In the genomic region with DNA sequence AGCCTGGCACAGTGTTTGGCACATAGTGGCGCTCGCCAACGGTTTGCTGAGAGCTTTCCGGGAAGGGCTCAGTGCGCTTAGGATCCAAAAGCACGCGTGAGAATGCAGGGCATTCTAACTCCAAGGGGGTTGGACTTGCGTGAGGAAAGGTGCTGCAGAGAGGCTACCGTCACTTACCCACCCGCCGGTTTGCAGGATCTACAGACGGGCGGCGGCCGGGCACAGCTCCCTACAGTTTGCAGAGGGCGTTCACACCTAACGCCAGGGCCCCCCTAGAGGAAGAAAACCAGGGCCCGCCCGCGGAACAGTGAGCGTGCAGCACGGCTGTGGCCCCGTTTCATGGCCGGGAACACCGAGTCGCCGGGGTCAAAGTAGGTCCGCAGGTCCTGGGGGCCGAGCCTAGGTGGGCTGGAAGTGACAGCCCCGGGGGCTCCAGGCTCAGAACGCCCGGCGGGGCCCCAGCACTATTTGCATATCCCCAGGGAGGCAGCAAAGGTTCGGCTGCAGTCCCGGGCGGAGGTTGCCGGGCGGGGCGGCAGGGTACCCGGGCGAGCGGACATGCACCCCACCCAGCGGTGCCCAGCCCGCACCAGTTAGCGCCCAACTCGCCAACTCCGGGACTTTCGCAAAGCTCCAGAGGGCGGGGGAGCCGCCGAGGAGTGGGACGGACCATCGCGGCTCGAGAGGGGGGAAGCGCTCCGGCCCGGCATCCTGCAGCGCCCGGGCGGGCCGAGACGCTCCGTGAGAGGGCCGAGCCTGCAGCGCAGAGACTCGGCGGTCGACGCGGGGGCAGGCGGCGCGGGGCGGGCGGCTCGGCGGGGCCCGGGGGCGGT, we compare ENCODE assay signal across 8 cellular contexts. TPM values are rescaled to one million over a fixed set of nuclear protein-coding genes. Genes with fewer than 3 reads are reported as not detected.
DNase-seq lines count a peak whose midpoint lies in the region; ATAC-seq and TF ChIP-seq lines count a peak whose summit lies in the region.

No MANE protein-coding gene starts in this region.

- H3K14ac ChIP-seq in trophoblast cell (ENCODE audit: low read length) = peak overlapping the region; percentile 70

- H3K27me3 Mint-ChIP-seq in activated naive CD8-positive, alpha-beta T cell treated with anti-CD3 and anti-CD28 coated beads for 36 hours = peaks cover 6% of the 10 kb centered on the region
- peaks cover 64% of the 10 kb centered on the region for H3K27me3 Mint-ChIP-seq in type B pancreatic cell

- peaks cover 24% of the 10 kb centered on the region for H3K4me1 Mint-ChIP-seq in activated naive CD8-positive, alpha-beta T cell treated with anti-CD3 and anti-CD28 coated beads for 36 hours
- H3K4me1 Mint-ChIP-seq in type B pancreatic cell (ENCODE audit: unreplicated experiment) = peaks cover 32% of the 10 kb centered on the region

- no peak overlapping the region for H2AK5ac ChIP-seq in trophoblast cell (ENCODE audit: low read length)

- H3K79me1 ChIP-seq in trophoblast cell (ENCODE audit: low read length) = peaks cover 17% of the 10 kb centered on the region

- peaks cover 8% of the 10 kb centered on the region for H3K79me2 ChIP-seq in trophoblast cell (ENCODE audit: control insufficient read depth, insufficient read depth, low read length, poor library complexity)

- peak overlapping the region; percentile 23 for H3K9ac ChIP-seq in trophoblast cell (ENCODE audit: low read length)

- H3K4ac ChIP-seq in trophoblast cell (ENCODE audit: low read depth, low read length) = peak overlapping the region; percentile 24

- TF ChIP-seq CTCF in GM06990 (IDR thresholded peaks at IDR 0.05; ENCODE audit: insufficient read depth, low read length, poor library complexity, severe bottlenecking) = peak; percentile 75
- TF ChIP-seq CTCF in type B pancreatic cell (conservative IDR thresholded peaks at IDR 0.05) = peak; percentile 60

- peak overlapping the region; percentile 65 for H2AFZ ChIP-seq in trophoblast cell (ENCODE audit: insufficient read depth, low read length, poor library complexity)

- H2BK12ac ChIP-seq in trophoblast cell (ENCODE audit: low read length) = peak overlapping the region; percentile 23

- peaks cover under 1% of the 10 kb centered on the region for H3K36me3 Mint-ChIP-seq in activated naive CD8-positive, alpha-beta T cell treated with anti-CD3 and anti-CD28 coated beads for 36 hours
- H3K36me3 Mint-ChIP-seq in type B pancreatic cell = no peaks in the 10 kb centered on the region

- H3K23ac ChIP-seq in trophoblast cell (ENCODE audit: low read length) = no peak overlapping the region

- no peaks in the 10 kb centered on the region for H3K9me3 ChIP-seq in trophoblast cell (ENCODE audit: insufficient read depth, low read depth, low read length)

- H3K4me2 ChIP-seq in trophoblast cell (ENCODE audit: low read length) = peak overlapping the region; percentile 68

- H3K27me3 ChIP-seq in GM06990 (replicated peaks; ENCODE audit: control insufficient read depth, insufficient read depth, low read length) (no peaks in the 10 kb centered on the region), trophoblast cell (ENCODE audit: insufficient read depth, low read length) (peaks cover 9% of the 10 kb centered on the region)

- ATAC-seq in GM21737 (IDR thresholded peaks at IDR 0.05; ENCODE audit: unreplicated experiment) = peak; percentile 74

- H3K4me3 ChIP-seq in GM06990 (replicated peaks; ENCODE audit: low read depth, low read length) (peak overlapping the region; percentile 69), trophoblast cell (ENCODE audit: low read depth, low read length) (peak overlapping the region; percentile 93)

- H4K12ac ChIP-seq in trophoblast cell (ENCODE audit: low read depth, low read length) = peak overlapping the region; percentile 67

- peak overlapping the region; percentile 72 for H2BK120ac ChIP-seq in trophoblast cell (ENCODE audit: insufficient read depth, low read length, poor library complexity)

- H3K4me1 ChIP-seq in trophoblast cell (ENCODE audit: control insufficient read depth in 1 of 2, insufficient read depth in 2 of 2, low read length in 2 of 2) = peaks cover 14 to 20% of the 10 kb centered on the region in 2 experiments

- H3K27ac ChIP-seq in trophoblast cell (ENCODE audit: low read depth, low read length) = peak overlapping the region; percentile 45

- peak overlapping the region; percentile 86 for H2BK5ac ChIP-seq in trophoblast cell (ENCODE audit: low read depth, low read length, poor library complexity)

- peak overlapping the region; percentile 63 for H3K18ac ChIP-seq in trophoblast cell (ENCODE audit: low read length)

- DNase-seq in GM06990 (ENCODE audit: extremely low read depth, insufficient read length) = peak; percentile 88
- DNase-seq in KG1 (lab: John Stamatoyannopoulos, UW) = peak; percentile 11
- DNase-seq in SKM-1 treated with dmso at 0.1 percent for 144 hours (lab: John Stamatoyannopoulos, UW; ENCODE audit: unreplicated experiment) = peak; percentile 65
- DNase-seq in activated naive CD8-positive, alpha-beta T cell treated with anti-CD3 and anti-CD28 coated beads for 36 hours = peak; percentile 79
- DNase-seq in cardiac septum (ENCODE audit: low spot score) = peak; percentile 92
- peak; percentile 38 to 75 for DNase-seq in trophoblast cell
- peak; percentile 85 for DNase-seq in type B pancreatic cell (ENCODE audit: extremely low spot score, unreplicated experiment)

- H3K9me3 Mint-ChIP-seq in activated naive CD8-positive, alpha-beta T cell treated with anti-CD3 and anti-CD28 coated beads for 36 hours = no peaks in the 10 kb centered on the region
- no peaks in the 10 kb centered on the region for H3K9me3 Mint-ChIP-seq in type B pancreatic cell

- H3K36me3 ChIP-seq in GM06990 (ENCODE audit: control insufficient read depth, insufficient read depth, low read length) (peaks cover 2% of the 10 kb centered on the region; the same call in 1 of the 2 replicates), trophoblast cell (ENCODE audit: control insufficient read depth in 1 of 2, insufficient read depth in 2 of 2, low read length in 2 of 2) (peaks cover 0 to under 1% of the 10 kb centered on the region in 2 experiments)

- H4K8ac ChIP-seq in trophoblast cell (ENCODE audit: low read depth, low read length) = peak overlapping the region; percentile 84

- H4K91ac ChIP-seq in trophoblast cell (ENCODE audit: low read depth, low read length) = peak overlapping the region; percentile 98

- intact Hi-C loops in cardiac septum (cut with DNase I) = loop anchor here (5.0 kb wide), 2 partner anchors 177 to 212 kb away; no protein-coding TSS in a partner anchor

- H3K27ac Mint-ChIP-seq in activated naive CD8-positive, alpha-beta T cell treated with anti-CD3 and anti-CD28 coated beads for 36 hours = peak overlapping the region; percentile 56
- H3K27ac Mint-ChIP-seq in type B pancreatic cell = peak overlapping the region; percentile 66

- no CpG with 5 or more reads among the region's 80 CpGs for WGBS in trophoblast cell (ENCODE audit: extremely low coverage, insufficient coverage, insufficient read length)

- H3K4me3 Mint-ChIP-seq in activated naive CD8-positive, alpha-beta T cell treated with anti-CD3 and anti-CD28 coated beads for 36 hours = peak overlapping the region; percentile 78
- H3K4me3 Mint-ChIP-seq in type B pancreatic cell = peak overlapping the region; percentile 90

RNA-seq across cellular contexts. Expression of gene GALNT10, which starts 0.5 kb away (rescaled TPM):
- 10 to 100 TPM; 16.8 to 19.8 TPM for total RNA-seq in activated naive CD8-positive, alpha-beta T cell treated with anti-CD3 and anti-CD28 coated beads for 36 hours
- total RNA-seq in cardiac septum (15.5 TPM), type B pancreatic cell (ENCODE audit: low replicate concordance) (18.2 and 23.0 TPM in 2 replicates)
- 135 and 140 TPM in 2 replicates for polyA plus RNA-seq in trophoblast cell (2013)

Comparison
In these comparisons a context has a peak if more than half of its experiments do, and no peak if none do; other contexts are left out.
1. Peak in every context shown above with its lines: DNase-seq, ATAC-seq, H3K4me3 ChIP-seq and H3K27ac ChIP-seq.
2. DNase-seq: peak in every context shown above with its lines; median percentile 92 in cardiac septum; 88 in GM06990; 85 in type B pancreatic cell; 79 in activated naive CD8-positive, alpha-beta T cell treated with anti-CD3 and anti-CD28 coated beads for 36 hours; 65 in SKM-1 treated with dmso at 0.1 percent for 144 hours; 56 in trophoblast cell; 11 in KG1.